In the genomic region with DNA sequence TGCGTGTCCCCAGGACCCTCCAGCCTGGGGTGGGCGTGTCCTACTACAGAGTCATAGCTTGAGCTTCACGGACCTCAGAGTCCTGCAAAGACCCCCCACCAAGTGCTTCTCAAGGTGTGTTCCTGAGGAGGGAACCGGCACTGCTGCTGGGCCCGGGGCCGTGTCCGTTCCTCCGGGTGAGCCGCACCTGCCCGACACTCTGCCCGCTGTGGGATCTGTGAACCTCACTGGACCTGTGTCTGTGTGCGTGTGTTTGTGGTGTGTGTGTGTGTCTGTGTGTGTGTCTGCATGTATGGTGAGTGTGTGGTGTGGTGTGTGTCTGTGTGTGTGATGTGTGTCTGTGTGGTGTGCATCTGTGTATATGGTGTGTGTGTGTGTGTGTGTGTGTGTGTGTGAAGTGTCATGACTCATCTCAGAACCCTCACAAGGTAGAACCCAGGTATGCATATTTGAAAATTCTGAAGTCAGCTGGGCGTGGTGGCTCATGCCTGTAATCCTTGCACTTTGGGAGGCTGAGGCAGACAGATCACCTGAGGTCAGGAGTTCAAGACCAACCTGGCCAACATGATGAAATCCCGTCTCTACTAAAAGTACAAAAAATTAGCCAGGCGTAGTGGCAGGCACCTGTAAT, we compare ENCODE assay signal across 15 cellular contexts.
"Had no signal": no experiment of that assay in that cellular context is flagged by ENCODE, and none has a peak within 500 bp of the region (broad histone marks: within the 10 kb centered on the region; RNA-seq: fewer than 3 reads in every experiment).

No MANE protein-coding gene starts in this region.

- H3K4me3 ChIP-seq: body of pancreas, stomach, thoracic aorta had no signal

- H3K27me3 ChIP-seq: body of pancreas had no signal

- H3K27ac Mint-ChIP-seq: activated CD8-positive, alpha-beta memory T cell treated with anti-CD3 and anti-CD28 coated beads, Interleukin-2, amount 10 ng/mL, durations not matched to agents 7 days and 5 days; activated naive CD4-positive, alpha-beta T cell treated with anti-CD3 and anti-CD28 coated beads, Interleukin-2, amount 50 U/mL, for 72 hours; activated T-cell treated with anti-CD3 and anti-CD28 coated beads, Interleukin-2, amount 50 U/mL, for 24 hours; immature natural killer cell had no signal

- H3K27ac ChIP-seq: thoracic aorta had no signal

- H3K36me3 ChIP-seq: stomach, thoracic aorta had no signal

- H3K9me3 Mint-ChIP-seq: activated naive CD4-positive, alpha-beta T cell treated with anti-CD3 and anti-CD28 coated beads, Interleukin-2, amount 50 U/mL, for 72 hours; activated T-cell treated with anti-CD3 and anti-CD28 coated beads, Interleukin-2, amount 50 U/mL, for 24 hours; immature natural killer cell; natural killer cell treated with Interleukin-12 subunit alpha and Interleukin-12 subunit beta and Interleukin-15 and Interleukin-18, amount 100 ng/mL, for 72 hours had no signal

- H3K9me3 ChIP-seq: body of pancreas, stomach, thoracic aorta had no signal

- H3K4me1 Mint-ChIP-seq: activated CD8-positive, alpha-beta memory T cell treated with anti-CD3 and anti-CD28 coated beads, Interleukin-2, amount 10 ng/mL, durations not matched to agents 7 days and 5 days; immature natural killer cell had no signal

- H3K36me3 Mint-ChIP-seq: activated CD8-positive, alpha-beta memory T cell treated with anti-CD3 and anti-CD28 coated beads, Interleukin-2, amount 10 ng/mL, durations not matched to agents 7 days and 5 days; activated naive CD4-positive, alpha-beta T cell treated with anti-CD3 and anti-CD28 coated beads, Interleukin-2, amount 50 U/mL, for 72 hours; immature natural killer cell; natural killer cell treated with Interleukin-12 subunit alpha and Interleukin-12 subunit beta and Interleukin-15 and Interleukin-18, amount 100 ng/mL, for 72 hours had no signal

- H3K4me3 Mint-ChIP-seq: activated CD8-positive, alpha-beta memory T cell treated with anti-CD3 and anti-CD28 coated beads, Interleukin-2, amount 10 ng/mL, durations not matched to agents 7 days and 5 days; activated T-cell treated with anti-CD3 and anti-CD28 coated beads, Interleukin-2, amount 50 U/mL, for 24 hours; immature natural killer cell; natural killer cell treated with Interleukin-12 subunit alpha and Interleukin-12 subunit beta and Interleukin-15 and Interleukin-18, amount 100 ng/mL, for 72 hours had no signal

- ATAC-seq: activated CD8-positive, alpha-beta memory T cell treated with anti-CD3 and anti-CD28 coated beads, Interleukin-2, amount 10 ng/mL, durations not matched to agents 7 days and 5 days; activated naive CD4-positive, alpha-beta T cell treated with anti-CD3 and anti-CD28 coated beads, Interleukin-2, amount 50 U/mL, for 72 hours; body of pancreas; esophagus mucosa; left colon; natural killer cell treated with Interleukin-12 subunit alpha and Interleukin-12 subunit beta and Interleukin-15 and Interleukin-18, amount 100 ng/mL, for 72 hours had no signal

- DNase-seq: activated CD8-positive, alpha-beta memory T cell treated with anti-CD3 and anti-CD28 coated beads, Interleukin-2, amount 10 ng/mL, durations not matched to agents 7 days and 5 days; activated effector memory CD4-positive, alpha-beta T cell treated with Interleukin-2 at 50 U/mL for 16 hours; activated T-cell treated with anti-CD3 and anti-CD28 coated beads, Interleukin-2, amount 50 U/mL, for 24 hours; amniotic stem cell; body of pancreas; dermis blood vessel endothelial cell; immature natural killer cell; left colon; stimulated activated CD4-positive, alpha-beta T cell treated with anti-CD3 and anti-CD28 coated beads, Interleukin-15, amount 100 ng/mL, for 24 hours; stimulated activated CD4-positive, alpha-beta T cell treated with anti-CD3 and anti-CD28 coated beads, Interleukin-4, amount 100 ng/mL, for 4 hours; stomach had no signal
